15 cellular contexts compared by ENCODE assay signal in genomic region chr5:166595274-166595951, GRCh38.
"Had no signal": no experiment of that assay in that cellular context is flagged by ENCODE, and none has a peak within 500 bp of the region (broad histone marks: within the 10 kb centered on the region; RNA-seq: fewer than 3 reads in every experiment).

No MANE protein-coding gene starts in this region.

- H3K4me1 ChIP-seq: ascending aorta, heart right ventricle, tibial nerve, uterus had no signal

- H3K9me3 ChIP-seq: ascending aorta, heart right ventricle, tibial nerve, uterus had no signal

- H3K27me3 ChIP-seq: ascending aorta, tibial nerve, uterus had no signal

- H3K27ac ChIP-seq: ascending aorta, heart right ventricle, tibial nerve, uterus had no signal

- DNase-seq: activated B cell treated with CpG ODN at 0.5 μM for 24 hours; activated CD4-positive, alpha-beta T cell treated with anti-CD3 and anti-CD28 coated beads, Interleukin-2, amount 10 ng/mL, durations not matched to agents 7 days and 5 days; activated CD8-positive, alpha-beta memory T cell treated with anti-CD3 and anti-CD28 coated beads for 24 hours; effector memory CD4-positive, alpha-beta T cell; foreskin melanocyte; heart right ventricle; left colon; retina; stimulated activated CD4-positive, alpha-beta T cell treated with anti-CD3 and anti-CD28 coated beads, Interleukin-2, amount 100 ng/mL, for 48 hours; stimulated activated naive B cell treated with anti-CD40 and anti-IgM and Interleukin-4, amounts not matched to agents 10 μg/mL and 1 μg/mL and 100 μg/mL, for 72 hours; T-helper 17 cell; uterus had no signal

- H3K36me3 ChIP-seq: ascending aorta, heart right ventricle, tibial nerve, uterus had no signal

- ATAC-seq: heart right ventricle; left colon; stimulated activated naive B cell treated with anti-CD40 and anti-IgM and Interleukin-4, amounts not matched to agents 10 μg/mL and 1 μg/mL and 100 μg/mL, for 72 hours; T-helper 17 cell had no signal

- H3K4me3 ChIP-seq: ascending aorta, heart right ventricle, lung, tibial nerve, uterus had no signal
